Comparison of ENCODE assay signal across 1 cellular context in genomic region chr2:85354286-85355072, GRCh38.
TF ChIP-seq lines count a peak whose summit lies in the region.

Gene ELMOD3, plus strand, starts transcription at chr2:85354769. Its CDS starts 2,430 bp downstream, at chr2:85357199.
Gene RETSAT, minus strand, starts transcription at chr2:85354528. Its CDS starts 21 bp downstream, at chr2:85354507.

TF ChIP-seq in HepG2, 621 proteins besides CTCF, POLR2A, EP300 and RAD21 (continued from another document and continues in another):
- TF ChIP-seq CSRNP1 (CRISPR knock-in tag; IDR thresholded peaks at IDR 0.05) (peak; percentile 86), ZHX2 (IDR thresholded peaks at IDR 0.05; ENCODE audit: low read depth) (no peak; the same call in 1 of the 2 replicates), ZHX2 (CRISPR knock-in tag; IDR thresholded peaks at IDR 0.05; ENCODE audit: borderline replicate concordance) (peak; percentile 87; the same call in 1 of the 2 replicates), KLF12 (CRISPR knock-in tag; IDR thresholded peaks at IDR 0.05; ENCODE audit: borderline replicate concordance) (peak; percentile 50; the same call in 1 of the 2 replicates), STAT6 (CRISPR knock-in tag; IDR thresholded peaks at IDR 0.05; ENCODE audit: borderline replicate concordance) (peak; percentile 85; the same call in 1 of the 2 replicates), LRRFIP1 (CRISPR knock-in tag; conservative IDR thresholded peaks at IDR 0.05) (peak; percentile 59; the same call in 1 of the 2 replicates), PHF5A (CRISPR knock-in tag; IDR thresholded peaks at IDR 0.05; ENCODE audit: low read depth, unreplicated experiment) (peak; percentile 67), RFX5 (IDR thresholded peaks at IDR 0.05; ENCODE audit: low read depth, low read length) (peak; percentile 22; the same call in 1 of the 2 replicates), ZNF674 (CRISPR knock-in tag; IDR thresholded peaks at IDR 0.05; ENCODE audit: low read depth) (peak; percentile 99), TFDP2 (CRISPR knock-in tag; IDR thresholded peaks at IDR 0.05) (peak; percentile 85), ZNF800 (CRISPR knock-in tag; IDR thresholded peaks at IDR 0.05) (peak; percentile 94), HES4 (CRISPR knock-in tag; IDR thresholded peaks at IDR 0.05; ENCODE audit: borderline replicate concordance) (peak; percentile 98), ZNF784 (CRISPR knock-in tag; IDR thresholded peaks at IDR 0.05; ENCODE audit: borderline replicate concordance) (peak; percentile 45; the same call in 1 of the 2 replicates), RNF2 (conservative IDR thresholded peaks at IDR 0.05; ENCODE audit: low read depth) (0 out of 2 replicates have a peak, but pooled peaks have one; percentile 48), PPARG (CRISPR knock-in tag; conservative IDR thresholded peaks at IDR 0.05) (peak; percentile 65), ZBTB8A (CRISPR knock-in tag; IDR thresholded peaks at IDR 0.05; ENCODE audit: borderline replicate concordance, low read depth) (peak; percentile 85; the same call in 1 of the 2 replicates), ZBTB10 (CRISPR knock-in tag; IDR thresholded peaks at IDR 0.05; ENCODE audit: borderline replicate concordance) (0 out of 2 replicates have a peak, but pooled peaks have one; percentile 55), ZNF503 (CRISPR knock-in tag; IDR thresholded peaks at IDR 0.05) (peak; percentile 53), AHR (CRISPR knock-in tag; IDR thresholded peaks at IDR 0.05) (peak; percentile 91; the same call in 1 of the 2 replicates), RORA (CRISPR knock-in tag; IDR thresholded peaks at IDR 0.05) (no peak), ZNF260 (CRISPR knock-in tag; IDR thresholded peaks at IDR 0.05; ENCODE audit: borderline replicate concordance, low read depth) (no peak), MTF2 (CRISPR knock-in tag; IDR thresholded peaks at IDR 0.05; ENCODE audit: borderline replicate concordance) (no peak), ZFP62 (CRISPR knock-in tag; IDR thresholded peaks at IDR 0.05) (peak; percentile 71; the same call in 1 of the 2 replicates), RFX1 (IDR thresholded peaks at IDR 0.05) (no peak), ATM (IDR thresholded peaks at IDR 0.05; ENCODE audit: borderline replicate concordance) (no peak), ZFP36 (IDR thresholded peaks at IDR 0.05; ENCODE audit: borderline replicate concordance, low read depth, low read length, partially characterized antibody) (no peak), ETV5 (CRISPR knock-in tag; IDR thresholded peaks at IDR 0.05; ENCODE audit: borderline replicate concordance) (peak; percentile 76; the same call in 1 of the 2 replicates), ZBTB7A (CRISPR knock-in tag; IDR thresholded peaks at IDR 0.05) (peak; percentile 71), U2AF2 (IDR thresholded peaks at IDR 0.05; ENCODE audit: low read depth, low read length) (0 out of 2 replicates have a peak, but pooled peaks have one; percentile 83), ZSCAN21 (CRISPR knock-in tag; IDR thresholded peaks at IDR 0.05; ENCODE audit: borderline replicate concordance) (peak; percentile 80)
